In the genomic region with DNA sequence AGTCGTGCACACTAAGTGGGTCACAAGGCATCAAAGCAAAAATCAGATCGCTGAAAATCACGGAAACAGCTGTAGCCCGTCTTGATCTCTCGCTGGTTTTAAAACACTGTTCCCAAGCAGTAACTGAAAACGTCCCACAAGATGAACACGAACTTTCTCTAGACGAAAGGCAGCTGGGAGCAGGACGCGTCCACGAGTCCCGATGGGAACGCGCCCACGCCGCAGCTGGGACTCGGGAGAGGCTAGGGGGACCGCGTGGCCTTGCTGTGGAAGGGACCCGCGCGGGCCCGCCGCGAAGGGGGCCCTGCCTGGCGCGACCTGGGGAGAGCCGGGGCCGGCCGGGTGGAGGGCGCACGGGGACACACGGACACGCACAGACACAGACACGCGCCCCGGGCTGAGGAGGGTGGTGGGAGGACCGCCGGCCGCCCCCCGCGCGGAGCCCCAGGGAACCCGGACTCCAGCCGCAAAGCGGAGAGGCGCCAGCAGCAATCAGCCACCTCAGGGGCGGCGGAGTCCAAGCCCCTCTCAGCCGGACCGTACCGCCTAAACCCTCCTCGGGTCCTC, we compare ENCODE assay signal across 8 cellular contexts. TPM values are rescaled to one million over a fixed set of nuclear protein-coding genes. Genes with fewer than 3 reads are reported as not detected.
DNase-seq lines count a peak whose midpoint lies in the region; ATAC-seq, FAIRE-seq and TF ChIP-seq lines count a peak whose summit lies in the region.

No MANE protein-coding gene starts in this region.

- H3K9me3 ChIP-seq in PC-3 (ENCODE audit: low read length) (no peaks in the 10 kb centered on the region), iPS-15b (ENCODE audit: control insufficient read depth, insufficient read depth, low read length) (no peaks in the 10 kb centered on the region), small intestine (ENCODE audit: control insufficient read depth, low read depth) (no peaks in the 10 kb centered on the region)

- BruUV-seq in PC-3 (replicated peaks; lab: Mats Ljungman, UMichigan), result TSS peak; percentile 17

- no peak overlapping the region for H2AFZ ChIP-seq in PC-3 (ENCODE audit: low read length)

- H3K36me3 ChIP-seq in PC-3 (ENCODE audit: low read depth, low read length) (no peaks in the 10 kb centered on the region), iPS-15b (ENCODE audit: control insufficient read depth, insufficient read depth, low read length) (no peaks in the 10 kb centered on the region), small intestine (ENCODE audit: control insufficient read depth in 2 of 2, insufficient read depth in 2 of 2, low read length in 2 of 2) (no peaks in the 10 kb centered on the region)

- H3K4me3 ChIP-seq in PC-3 (ENCODE audit: low read length) (peak overlapping the region; percentile 96), iPS-15b (ENCODE audit: low read depth, low read length) (peak overlapping the region; percentile 86), small intestine (ENCODE audit: low read depth in 1 of 2, low read length in 2 of 2) (peak overlapping the region; percentile 92 to 96)

- H3K79me2 ChIP-seq in PC-3 (ENCODE audit: low read length), result peaks cover 54% of the 10 kb centered on the region

- peaks cover 47% of the 10 kb centered on the region for H4K20me1 ChIP-seq in PC-3 (ENCODE audit: low read length)

- H3K27ac ChIP-seq in PC-3 (ENCODE audit: low read length), result peak overlapping the region; percentile 49
- peak overlapping the region; percentile 96 to 99 for H3K27ac ChIP-seq in small intestine (ENCODE audit: low read depth in 1 of 2, low read length in 1 of 2)

- H3K9ac ChIP-seq in PC-3 (ENCODE audit: low read length) (peak overlapping the region; percentile 88), iPS-15b (ENCODE audit: low read depth, low read length) (peak overlapping the region; percentile 71)

- POLR2A ChIA-PET in PC-3 (lab: Charles Lee; ENCODE audit: unreplicated experiment), result interaction anchor here (0.6 to 1.9 kb wide), 3 partner anchors 62 to 1810 kb away, joined by 5 to 10 read pairs (median 5); no protein-coding TSS in a partner anchor

- TF ChIP-seq CTCF in PC-3 (conservative IDR thresholded peaks at IDR 0.05; ENCODE audit: low read depth, low read length), result no peak

- FAIRE-seq in small intestine (lab: Jason Lieb, UNC), result no peak

- no peaks in the 10 kb centered on the region for H3F3A ChIP-seq in PC-3 (ENCODE audit: low read length, unreplicated experiment)

- 0 to 1% (median 0%) methylated on average over 40 to 53 of the region's 53 CpGs for WGBS in small intestine, 3 donors

- H3K4me1 ChIP-seq in PC-3 (ENCODE audit: insufficient read depth, low read length), result peaks cover 34% of the 10 kb centered on the region
- peaks cover 23% of the 10 kb centered on the region for H3K4me1 ChIP-seq in iPS-15b (ENCODE audit: control insufficient read depth, insufficient read depth, low read length)
- peaks cover 0 to 2% of the 10 kb centered on the region in 2 donors for H3K4me1 ChIP-seq in small intestine (ENCODE audit: control insufficient read depth in 2 of 2, insufficient read depth in 1 of 2, low read depth in 1 of 2, low read length in 1 of 2)

- H3K9me2 ChIP-seq in PC-3 (replicated peaks; ENCODE audit: low read length), result no peaks in the 10 kb centered on the region

- intact Hi-C loops in PC-3 (cut with micrococcal nuclease), result loop anchor here (1.0 to 2.0 kb wide), 5 partner anchors 27 to 124 kb away; no protein-coding TSS in a partner anchor

- peak overlapping the region; percentile 82 for H3K4me2 ChIP-seq in PC-3 (ENCODE audit: low read length)

- CTCF ChIA-PET in PC-3 (lab: Charles Lee), result interaction anchor here (1.0 kb wide), 1 partner anchor 122 kb away, joined by 6 read pairs; no protein-coding TSS in a partner anchor

- ATAC-seq in HG02852 (IDR thresholded peaks at IDR 0.05; ENCODE audit: unreplicated experiment), result peak; percentile 12
- peak; percentile 11 for ATAC-seq in PC-3

- DNase-seq in stimulated activated CD4-positive, alpha-beta T cell treated with anti-CD3 and anti-CD28 coated beads, Interleukin-4, amount 100 ng/mL, for 4 hours, result peak; percentile 29 to 39
- no peak for DNase-seq in stimulated activated CD4-positive, alpha-beta T cell treated with anti-CD3 and anti-CD28 coated beads, Interleukin-2, amount 100 ng/mL, for 48 hours
- DNase-seq in PC-3, result no peak
- peak; percentile 70 for DNase-seq in astrocyte of the hippocampus (ENCODE audit: low read depth, low spot score)
- peak; percentile 51 for DNase-seq in small intestine
- no peak for DNase-seq in NCI-H446 treated with DMSO at 0.1 percent for 48 hours (lab: John Stamatoyannopoulos, UW)

- no peaks in the 10 kb centered on the region for H3K27me3 ChIP-seq in PC-3 (ENCODE audit: low read length)
- peaks cover 28% of the 10 kb centered on the region for H3K27me3 ChIP-seq in iPS-15b (ENCODE audit: control insufficient read depth, insufficient read depth, low read length)
- H3K27me3 ChIP-seq in small intestine (ENCODE audit: control insufficient read depth in 2 of 2, insufficient read depth in 2 of 2, low read length in 2 of 2), result no peaks in the 10 kb centered on the region

RNA-seq across cellular contexts. Expression of a gene that starts 0.6 kb away (rescaled TPM):
- total RNA-seq in PC-3 (2014; rRNA removed), result 21.3 and 22.1 TPM in 2 replicates
- polyA plus RNA-seq in small intestine, result 10 to 100 TPM in 2 of 3 donors, 1 to 10 TPM in 1; 6.7 to 27.7 (median 23.2) TPM

Comparison
In these comparisons a context has a peak if more than half of its experiments do, and no peak if none do; other contexts are left out.
1. DNase-seq: peak in stimulated activated CD4-positive, alpha-beta T cell treated with anti-CD3 and anti-CD28 coated beads, Interleukin-4, amount 100 ng/mL, for 4 hours (2 of 2), astrocyte of the hippocampus (single experiment) and small intestine (single experiment); none in stimulated activated CD4-positive, alpha-beta T cell treated with anti-CD3 and anti-CD28 coated beads, Interleukin-2, amount 100 ng/mL, for 48 hours (0 of 2), PC-3 (single experiment) and NCI-H446 treated with DMSO at 0.1 percent for 48 hours (single experiment).
2. Peak in every context shown above with its lines, with median percentiles within 50 percentile points of each other: H3K4me3 ChIP-seq.